ENCODE assay signal across 24 cellular contexts in the genomic region with DNA sequence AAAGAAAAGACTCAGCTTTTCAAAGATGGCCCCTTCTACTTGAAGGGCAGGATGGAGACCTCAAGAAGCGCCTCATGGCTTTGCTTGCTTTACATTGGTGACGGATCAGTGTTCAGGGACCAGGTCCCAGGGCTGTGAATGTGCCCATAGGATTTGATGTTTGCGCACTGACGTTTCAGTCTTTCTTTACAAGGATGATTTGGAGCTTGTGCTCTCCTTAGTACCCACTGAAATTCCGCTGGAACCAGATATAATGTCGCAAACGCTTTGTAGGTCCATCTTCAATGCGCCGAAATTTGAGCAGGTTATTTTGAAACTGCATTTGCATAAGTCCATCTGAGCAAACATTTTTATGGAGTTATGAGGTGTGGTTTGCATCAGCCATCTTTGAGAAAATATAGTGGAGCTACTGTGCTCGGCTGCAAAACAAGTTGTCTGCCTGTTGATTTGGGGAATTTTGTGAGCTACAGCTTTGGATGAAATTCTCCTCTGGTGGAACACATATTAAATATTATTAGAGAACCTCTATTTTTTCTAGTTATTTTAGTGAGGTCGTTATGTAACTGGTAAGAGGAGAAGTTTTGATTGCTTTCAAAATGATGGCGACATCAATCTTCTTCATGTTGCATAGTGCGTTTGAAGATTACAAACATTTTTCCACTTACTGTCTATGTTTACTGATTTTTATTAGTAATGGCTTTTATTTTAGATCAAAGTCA. TPM values are rescaled to one million over a fixed set of nuclear protein-coding genes. Genes with fewer than 3 reads are reported as not detected.
DNase-seq lines count a peak whose midpoint lies in the region; ATAC-seq and TF ChIP-seq lines count a peak whose summit lies in the region.
"Had no signal": no experiment of that assay in that cellular context is flagged by ENCODE, and none has a peak within 500 bp of the region (broad histone marks: within the 10 kb centered on the region; RNA-seq: fewer than 3 reads in every experiment).

No MANE protein-coding gene starts in this region.

- H3K9me3 Mint-ChIP-seq in effector memory CD8-positive, alpha-beta T cell: no peaks in the 10 kb centered on the region
- H3K9me3 Mint-ChIP-seq: activated CD4-positive, alpha-beta T cell treated with anti-CD3 and anti-CD28 coated beads, Interleukin-2, amount 10 ng/mL, durations not matched to agents 24 days and 14 days; HFFc6 had no signal

- no peaks in the 10 kb centered on the region for H3K36me3 ChIP-seq in heart left ventricle
- peaks cover 11% of the 10 kb centered on the region; the same call in 1 of the 2 replicates for H3K36me3 ChIP-seq in SJSA1
- no peaks in the 10 kb centered on the region for H3K36me3 ChIP-seq in psoas muscle (ENCODE audit: insufficient read depth in 1 of 2, low read depth in 1 of 2)
- H3K36me3 ChIP-seq in breast epithelium: no peaks in the 10 kb centered on the region
- no peaks in the 10 kb centered on the region for H3K36me3 ChIP-seq in prostate gland
- H3K36me3 ChIP-seq: upper lobe of right lung had no signal

- ATAC-seq in heart left ventricle (peak in 1 of 4 donors; percentile 32), psoas muscle (peak in 1 of 4 donors; percentile 34)
- no peak for ATAC-seq in effector memory CD8-positive, alpha-beta T cell (replicated peaks)
- ATAC-seq: activated CD8-positive, alpha-beta memory T cell treated with anti-CD3 and anti-CD28 coated beads, Interleukin-2, amount 10 ng/mL, durations not matched to agents 7 days and 5 days; T-helper 17 cell; upper lobe of right lung had no signal

- peak overlapping the region; percentile 54 to 75 (median 64) for H3K4me3 ChIP-seq in heart left ventricle
- H3K4me3 ChIP-seq in SJSA1: peak overlapping the region; percentile 92
- H3K4me3 ChIP-seq in psoas muscle: peak overlapping the region; percentile 88
- no peak overlapping the region for H3K4me3 ChIP-seq in breast epithelium
- no peak overlapping the region for H3K4me3 ChIP-seq in prostate gland
- H3K4me3 ChIP-seq: upper lobe of right lung had no signal

- 40 to 59% (median 56%) methylated on average over 13 of the region's 13 CpGs for WGBS in heart left ventricle, 4 donors
- WGBS in psoas muscle, 3 donors: 67 to 81% (median 74%) methylated on average over 13 of the region's 13 CpGs
- WGBS in prostate gland: 68% methylated on average over 13 of the region's 13 CpGs

- H3K36me3 Mint-ChIP-seq in effector memory CD8-positive, alpha-beta T cell (ENCODE audit: insufficient read depth): no peaks in the 10 kb centered on the region
- H3K36me3 Mint-ChIP-seq: activated CD8-positive, alpha-beta memory T cell treated with anti-CD3 and anti-CD28 coated beads, Interleukin-2, amount 10 ng/mL, durations not matched to agents 7 days and 5 days had no signal

- H3K4me1 ChIP-seq in heart left ventricle: peaks cover 0 to 33% (median 11%) of the 10 kb centered on the region in 12 donors
- H3K4me1 ChIP-seq in SJSA1 (replicated peaks): peaks cover 55% of the 10 kb centered on the region
- peaks cover 51% of the 10 kb centered on the region for H3K4me1 ChIP-seq in psoas muscle
- peaks cover 5 to 8% of the 10 kb centered on the region in 2 donors for H3K4me1 ChIP-seq in breast epithelium
- no peaks in the 10 kb centered on the region for H3K4me1 ChIP-seq in prostate gland (replicated peaks)

- no peak overlapping the region for H3K4me3 Mint-ChIP-seq in effector memory CD8-positive, alpha-beta T cell
- H3K4me3 Mint-ChIP-seq: activated CD4-positive, alpha-beta T cell treated with anti-CD3 and anti-CD28 coated beads, Interleukin-2, amount 10 ng/mL, durations not matched to agents 24 days and 14 days; activated CD8-positive, alpha-beta memory T cell treated with anti-CD3 and anti-CD28 coated beads, Interleukin-2, amount 10 ng/mL, durations not matched to agents 7 days and 5 days; HFFc6; immature natural killer cell; T-helper 17 cell had no signal

- DNase-seq in heart left ventricle (no peak), cardiac septum (ENCODE audit: low spot score) (no peak), NCI-H2227 (lab: John Stamatoyannopoulos, UW; ENCODE audit: unreplicated experiment) (peak; percentile 53), SJSA1 (ENCODE audit: low read depth in 1 of 2, low spot score in 2 of 2) (peak in 1 of 2 experiments; percentile 79), psoas muscle (no peak), breast epithelium (ENCODE audit: low spot score in 2 of 2) (no peak), prostate gland (ENCODE audit: low spot score) (no peak)
- DNase-seq in effector memory CD8-positive, alpha-beta T cell: no peak
- DNase-seq: ACHN; activated CD4-positive, alpha-beta T cell treated with anti-CD3 and anti-CD28 coated beads, Interleukin-2, amount 10 ng/mL, durations not matched to agents 24 days and 14 days; activated CD8-positive, alpha-beta memory T cell treated with anti-CD3 and anti-CD28 coated beads, Interleukin-2, amount 10 ng/mL, durations not matched to agents 7 days and 5 days; activated naive CD4-positive, alpha-beta T cell treated with anti-CD3 and anti-CD28 coated beads, Interleukin-2, amount 50 U/mL, for 16 hours; aorta; GF-D8; HFFc6; immature natural killer cell; Karpas-422; NCI-H1694 treated with DMSO at 0.1 percent for 48 hours; posterior cingulate gyrus; SIG-M5; T-helper 17 cell; upper lobe of right lung had no signal

- H3K27ac ChIP-seq in heart left ventricle: peak overlapping the region; percentile 82 to 96 (median 92)
- peak overlapping the region; percentile 93 for H3K27ac ChIP-seq in SJSA1
- peak overlapping the region; percentile 96 for H3K27ac ChIP-seq in psoas muscle
- H3K27ac ChIP-seq in breast epithelium: no peak overlapping the region
- no peak overlapping the region for H3K27ac ChIP-seq in prostate gland
- H3K27ac ChIP-seq: C4-2B, epithelial cell of prostate, upper lobe of right lung had no signal

- TF ChIP-seq POLR2A in heart left ventricle (IDR thresholded peaks at IDR 0.05) (peak in 1 of 2 donors; percentile 53), breast epithelium (IDR thresholded peaks at IDR 0.05) (no peak), prostate gland (IDR thresholded peaks at IDR 0.05) (no peak)

- no peak overlapping the region for H3K27ac Mint-ChIP-seq in effector memory CD8-positive, alpha-beta T cell
- H3K27ac Mint-ChIP-seq: activated CD4-positive, alpha-beta T cell treated with anti-CD3 and anti-CD28 coated beads, Interleukin-2, amount 10 ng/mL, durations not matched to agents 24 days and 14 days; activated CD8-positive, alpha-beta memory T cell treated with anti-CD3 and anti-CD28 coated beads, Interleukin-2, amount 10 ng/mL, durations not matched to agents 7 days and 5 days; HFFc6; immature natural killer cell; T-helper 17 cell had no signal

- TF ChIP-seq CTCF in heart left ventricle (IDR thresholded peaks at IDR 0.05): no peak
- no peak for TF ChIP-seq CTCF in psoas muscle (IDR thresholded peaks at IDR 0.05)
- no peak for TF ChIP-seq CTCF in breast epithelium (IDR thresholded peaks at IDR 0.05)
- TF ChIP-seq CTCF in prostate gland (IDR thresholded peaks at IDR 0.05): no peak

- H3K27me3 ChIP-seq in heart left ventricle (peaks cover 0 to 75% (median 24%) of the 10 kb centered on the region in 9 donors), SJSA1 (replicated peaks) (no peaks in the 10 kb centered on the region), psoas muscle (ENCODE audit: insufficient read depth in 3 of 3, low read length in 2 of 3) (peaks cover 0 to 4% (median 0%) of the 10 kb centered on the region in 3 donors), breast epithelium (peaks cover 11 to 50% of the 10 kb centered on the region in 2 donors), prostate gland (replicated peaks; ENCODE audit: insufficient read depth) (peaks cover 33% of the 10 kb centered on the region)

- peaks cover 4 to 6% of the 10 kb centered on the region in 2 donors for H3K4me1 Mint-ChIP-seq in effector memory CD8-positive, alpha-beta T cell (ENCODE audit: low read depth in 2 of 2)

- H3K27me3 Mint-ChIP-seq in effector memory CD8-positive, alpha-beta T cell: peaks cover 59 to 76% of the 10 kb centered on the region in 2 donors

- H3K9me3 ChIP-seq in heart left ventricle (no peaks in the 10 kb centered on the region), SJSA1 (replicated peaks) (no peaks in the 10 kb centered on the region; the same call in 1 of the 2 replicates), psoas muscle (no peaks in the 10 kb centered on the region), breast epithelium (no peaks in the 10 kb centered on the region), prostate gland (no peaks in the 10 kb centered on the region)
- H3K9me3 ChIP-seq: upper lobe of right lung had no signal

- intact Hi-C loops in heart left ventricle (cut with DNase I): loop anchor here in 5 of 10 donors (5.0 to 10.0 kb wide), 2 partner anchors 36 to 118 kb away; no protein-coding TSS in a partner anchor
- intact Hi-C loops in cardiac septum (cut with DNase I): loop anchor here (2.0 to 10.0 kb wide), 2 partner anchors 26 to 118 kb away; no protein-coding TSS in a partner anchor
- intact Hi-C loops in psoas muscle (cut with DNase I): no loop called here
- intact Hi-C loops in breast epithelium (cut with DNase I; ENCODE audit: low total_unique reads): no loop called here
- intact Hi-C loops in prostate gland (cut with DNase I): no loop called here

RNA-seq across cellular contexts. Expression of gene RBM20, which starts 2.4 kb away (rescaled TPM):
- total RNA-seq in heart left ventricle (100 to 1,000 TPM in 4 of 9 donors, 10 to 100 TPM in 5; 73.0 to 152 (median 96.9) TPM), cardiac septum (105 TPM), psoas muscle (10 to 100 TPM; 14.2 to 48.8 (median 25.1) TPM), breast epithelium (1 to 10 TPM in 2 of 3 donors, under 1 TPM in 1; 0.48 to 3.1 (median 1.6) TPM), prostate gland (1 to 10 TPM in 1 of 2 donors, under 1 TPM in 1; 0.41 to 2.8 TPM)
- polyA plus RNA-seq in heart left ventricle (10 to 100 TPM; 29.9 to 53.5 TPM), psoas muscle (10 to 100 TPM in 1 of 3 donors, 1 to 10 TPM in 2; 1.6 to 11.7 (median 6.7) TPM)
- 16.5 and 17.0 TPM in 2 replicates for total RNA-seq in SJSA1 (2014; rRNA removed; shearing (Covaris generic))
- total RNA-seq: HFFc6, T-helper 17 cell had no signal
- polyA plus RNA-seq: immature natural killer cell had no signal

Comparison
In these comparisons a context has a peak if more than half of its experiments do, and no peak if none do; other contexts are left out.
1. H3K27ac ChIP-seq: peak in heart left ventricle (12 of 12), SJSA1 (single experiment) and psoas muscle (single experiment); none in breast epithelium (0 of 2) and prostate gland (0 of 2).
2. H3K4me3 ChIP-seq: peak in heart left ventricle (12 of 12), SJSA1 (single experiment) and psoas muscle (single experiment); none in breast epithelium (0 of 3) and prostate gland (0 of 2).